In the genomic region with DNA sequence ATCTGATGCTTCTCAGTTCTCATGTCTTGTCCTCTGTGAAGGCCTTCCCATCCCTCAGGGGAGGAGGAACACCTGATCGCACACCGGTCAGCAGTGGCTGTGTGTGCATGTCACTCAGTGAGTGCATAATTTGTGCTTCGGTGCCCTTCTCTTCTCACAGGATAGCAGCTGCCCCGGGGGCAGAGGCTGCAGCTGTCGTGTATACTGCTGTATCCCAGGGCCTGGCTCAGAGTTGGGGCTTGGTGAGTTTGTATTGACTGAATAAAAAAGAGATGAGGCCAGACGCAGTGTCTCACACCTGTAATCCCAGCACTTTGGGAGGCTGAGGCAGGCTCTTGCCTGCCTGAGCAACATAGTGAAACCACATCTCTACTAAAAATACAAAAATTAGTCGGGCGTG, we compare ENCODE assay signal across 22 cellular contexts. TPM values are rescaled to one million over a fixed set of nuclear protein-coding genes. Genes with fewer than 3 reads are reported as not detected.
DNase-seq lines count a peak whose midpoint lies in the region; ATAC-seq and TF ChIP-seq lines count a peak whose summit lies in the region.
"Had no signal": no experiment of that assay in that cellular context is flagged by ENCODE, and none has a peak within 500 bp of the region (broad histone marks: within the 10 kb centered on the region; RNA-seq: fewer than 3 reads in every experiment).

No MANE protein-coding gene starts in this region.

- H2BK15ac ChIP-seq in H9 (ENCODE audit: low read depth, low read length): no peak overlapping the region

- H3K9me3 Mint-ChIP-seq in H9 (no peaks in the 10 kb centered on the region), nephron progenitor cell (no peaks in the 10 kb centered on the region)
- H3K9me3 Mint-ChIP-seq: activated naive CD8-positive, alpha-beta T cell treated with anti-CD3 and anti-CD28 coated beads for 36 hours; activated T-helper 17 cell treated with anti-CD3 and anti-CD28 coated beads, Interleukin-2, amount 50 U/mL, for 72 hours; CD4-positive, alpha-beta T cell had no signal

- H3K27ac Mint-ChIP-seq in H9 (peak overlapping the region; percentile 76 to 88 (median 81); a peak in 4 of 7 replicates), nephron progenitor cell (peak overlapping the region; percentile 83)
- H3K27ac Mint-ChIP-seq: activated naive CD8-positive, alpha-beta T cell treated with anti-CD3 and anti-CD28 coated beads for 36 hours; activated T-helper 17 cell treated with anti-CD3 and anti-CD28 coated beads, Interleukin-2, amount 50 U/mL, for 72 hours; CD4-positive, alpha-beta T cell had no signal

- H3K23ac ChIP-seq in H9 (ENCODE audit: insufficient read length, low read depth, low read length): no peak overlapping the region

- H3K79me2 ChIP-seq in H9 (ENCODE audit: insufficient read depth, low read length) (no peaks in the 10 kb centered on the region), SU-DHL-6 (ENCODE audit: insufficient read depth, low read length) (no peaks in the 10 kb centered on the region)

- H3K9ac ChIP-seq in H9 (ENCODE audit: extremely low read depth, insufficient read length, low read length) (no peak overlapping the region), SU-DHL-6 (ENCODE audit: low read length) (peak overlapping the region; percentile 27; the same call in 1 of the 2 replicates)

- peaks cover 24% of the 10 kb centered on the region for H3F3A ChIP-seq in SU-DHL-6 (ENCODE audit: insufficient read depth)

- no peaks in the 10 kb centered on the region for H3K23me2 ChIP-seq in H9 (ENCODE audit: insufficient read length, low read depth, low read length, poor library complexity, severe bottlenecking)

- H4K8ac ChIP-seq in H9 (replicated peaks; ENCODE audit: insufficient read length, low read depth, low read length): no peak overlapping the region

- H3K36me3 ChIP-seq in SU-DHL-6 (ENCODE audit: low read length): no peaks in the 10 kb centered on the region

- no peaks in the 10 kb centered on the region for H3K9me2 ChIP-seq in SU-DHL-6 (replicated peaks; ENCODE audit: insufficient read depth, low read length)

- H4K20me1 ChIP-seq in H9 (ENCODE audit: control insufficient read depth, insufficient read depth, insufficient read length) (no peaks in the 10 kb centered on the region), SU-DHL-6 (ENCODE audit: low read depth, low read length) (no peaks in the 10 kb centered on the region)

- no peaks in the 10 kb centered on the region for H3K9me3 ChIP-seq in H9 (ENCODE audit: control insufficient read depth, low read depth, low read length)
- H3K9me3 ChIP-seq in SU-DHL-6 (ENCODE audit: insufficient read depth, low read length): no peaks in the 10 kb centered on the region
- H3K9me3 ChIP-seq: psoas muscle had no signal

- ATAC-seq in GM19463 (IDR thresholded peaks at IDR 0.05; ENCODE audit: unreplicated experiment): no peak
- ATAC-seq: activated T-helper 17 cell treated with anti-CD3 and anti-CD28 coated beads, Interleukin-2, amount 50 U/mL, for 72 hours; psoas muscle had no signal

- H3T11ph ChIP-seq in H9 (ENCODE audit: low read length): no peak overlapping the region

- no peak overlapping the region for H3K4me3 Mint-ChIP-seq in H9
- H3K4me3 Mint-ChIP-seq in nephron progenitor cell: peak overlapping the region; percentile 26
- H3K4me3 Mint-ChIP-seq: activated naive CD8-positive, alpha-beta T cell treated with anti-CD3 and anti-CD28 coated beads for 36 hours; activated T-helper 17 cell treated with anti-CD3 and anti-CD28 coated beads, Interleukin-2, amount 50 U/mL, for 72 hours; CD4-positive, alpha-beta T cell had no signal

- H3K36me3 Mint-ChIP-seq in H9 (ENCODE audit: insufficient read depth in 1 of 3, low read depth in 3 of 3) (peaks cover 0 to 39% (median 14%) of the 10 kb centered on the region in 3 experiments; a peak in 5 of 7 replicates), nephron progenitor cell (ENCODE audit: low read depth) (peaks cover 38% of the 10 kb centered on the region)

- no peak overlapping the region for H3K18ac ChIP-seq in H9 (ENCODE audit: insufficient read length, low read depth, low read length)

- TF ChIP-seq CTCF in H9 (conservative IDR thresholded peaks at IDR 0.05) (no peak), SU-DHL-6 (IDR thresholded peaks at IDR 0.05; ENCODE audit: insufficient read depth, low read length, poor library complexity, severe bottlenecking) (no peak), nephron progenitor cell (IDR thresholded peaks at IDR 0.05) (no peak)

- no peak overlapping the region for H4K5ac ChIP-seq in H9 (ENCODE audit: insufficient read length, low read depth, low read length)

- H3K27me3 ChIP-seq in H9 (ENCODE audit: insufficient read depth, low read length) (no peaks in the 10 kb centered on the region), SU-DHL-6 (ENCODE audit: low read length) (no peaks in the 10 kb centered on the region)

- H3K4me1 ChIP-seq in H9 (ENCODE audit: insufficient read depth, low read length): peaks cover 10% of the 10 kb centered on the region; the same call in 1 of the 2 replicates

- H3K27ac ChIP-seq in H9 (ENCODE audit: insufficient read length, low read depth, low read length) (no peak overlapping the region), SU-DHL-6 (ENCODE audit: low read depth, low read length) (peak overlapping the region; percentile 84)
- H3K27ac ChIP-seq: epithelial cell of prostate, PC-9, psoas muscle, skin epidermis had no signal

- H2BK12ac ChIP-seq in H9 (ENCODE audit: insufficient read length, low read depth, low read length): no peak overlapping the region

- H3K4me1 Mint-ChIP-seq in H9: peaks cover 33 to 47% of the 10 kb centered on the region in 2 experiments
- H3K4me1 Mint-ChIP-seq in nephron progenitor cell: peaks cover 81% of the 10 kb centered on the region

- H3K27me3 Mint-ChIP-seq in H9 (ENCODE audit: low read depth) (no peaks in the 10 kb centered on the region), nephron progenitor cell (ENCODE audit: low read depth, poor library complexity) (no peaks in the 10 kb centered on the region)
- H3K27me3 Mint-ChIP-seq: activated naive CD8-positive, alpha-beta T cell treated with anti-CD3 and anti-CD28 coated beads for 36 hours; activated T-helper 17 cell treated with anti-CD3 and anti-CD28 coated beads, Interleukin-2, amount 50 U/mL, for 72 hours; CD4-positive, alpha-beta T cell had no signal

- no peak overlapping the region for H3K14ac ChIP-seq in H9 (ENCODE audit: insufficient read depth, low read length)

- no peak overlapping the region for H4K91ac ChIP-seq in H9 (ENCODE audit: insufficient read length, low read depth, low read length)

- DNase-seq in COLO668 (lab: John Stamatoyannopoulos, UW; ENCODE audit: unreplicated experiment) (peak; percentile 80), H9 (no peak), nephron progenitor cell (no peak), NCI-H1048 (lab: John Stamatoyannopoulos, UW) (no peak), NCI-H1436 treated with DMSO at 0.1 percent for 48 hours (lab: John Stamatoyannopoulos, UW) (no peak), NCI-H446 treated with DMSO at 0.1 percent for 48 hours (lab: John Stamatoyannopoulos, UW) (no peak)
- DNase-seq: activated CD4-positive, alpha-beta T cell treated with anti-CD3 and anti-CD28 coated beads for 48 hours; activated CD8-positive, alpha-beta memory T cell treated with anti-CD3 and anti-CD28 coated beads, Interleukin-2, amount 50 U/mL, for 4 hours; activated naive CD8-positive, alpha-beta T cell treated with anti-CD3 and anti-CD28 coated beads for 36 hours; CD4-positive, alpha-beta T cell; DMS53; NCI-H1436; NCI-H2227 treated with DMSO at 0.1 percent for 48 hours; PC-9; psoas muscle; stimulated activated CD4-positive, alpha-beta T cell treated with anti-CD3 and anti-CD28 coated beads, Interleukin-2, amount 100 ng/mL, for 24 hours; stimulated activated naive CD4-positive, alpha-beta T cell had no signal

- H2BK120ac ChIP-seq in H9 (ENCODE audit: low read depth, low read length, poor library complexity, severe bottlenecking): no peak overlapping the region

- H3K79me1 ChIP-seq in H9 (ENCODE audit: insufficient read depth, low read depth, low read length, poor library complexity, severe bottlenecking): no peaks in the 10 kb centered on the region

- H3K4me2 ChIP-seq in H9 (ENCODE audit: insufficient read depth, insufficient read length, low read length): no peak overlapping the region
- H3K4me2 ChIP-seq in SU-DHL-6 (ENCODE audit: low read depth, low read length, poor library complexity, severe bottlenecking): peak overlapping the region; percentile 29
- H3K4me2 ChIP-seq: PC-9 had no signal

- H3K4me3 ChIP-seq in SU-DHL-6 (ENCODE audit: insufficient read depth, low read length, poor library complexity, severe bottlenecking): no peak overlapping the region
- H3K4me3 ChIP-seq: PC-9, psoas muscle, skin epidermis had no signal

- no peak overlapping the region for H3K56ac ChIP-seq in H9 (ENCODE audit: insufficient read length, low read depth, low read length)

- WGBS in H9 (ENCODE audit: extremely low coverage, insufficient read length, low lambda C conversion rate): no CpG with 5 or more reads among the region's 8 CpGs

- H2AK5ac ChIP-seq in H9 (ENCODE audit: insufficient read length, low read length): no peak overlapping the region

- no peak overlapping the region for H2BK5ac ChIP-seq in H9 (ENCODE audit: insufficient read length, low read length)

- no peak overlapping the region for H2BK20ac ChIP-seq in H9 (ENCODE audit: low read depth, low read length, poor library complexity, severe bottlenecking)

- H2AFZ ChIP-seq in H9 (ENCODE audit: low read length) (no peak overlapping the region), SU-DHL-6 (ENCODE audit: low read depth, low read length, severe bottlenecking) (no peak overlapping the region)
- H2AFZ ChIP-seq: PC-9 had no signal

- H3K4ac ChIP-seq in H9 (ENCODE audit: low read depth, low read length): no peak overlapping the region

RNA-seq across cellular contexts. Expression of gene NCS1, which starts 49.7 kb away (rescaled TPM):
- 35.0 and 38.1 TPM in 2 replicates for total RNA-seq in H9 (2021)
